Comparison of ENCODE assay signal across 35 cellular contexts in the genomic region with DNA sequence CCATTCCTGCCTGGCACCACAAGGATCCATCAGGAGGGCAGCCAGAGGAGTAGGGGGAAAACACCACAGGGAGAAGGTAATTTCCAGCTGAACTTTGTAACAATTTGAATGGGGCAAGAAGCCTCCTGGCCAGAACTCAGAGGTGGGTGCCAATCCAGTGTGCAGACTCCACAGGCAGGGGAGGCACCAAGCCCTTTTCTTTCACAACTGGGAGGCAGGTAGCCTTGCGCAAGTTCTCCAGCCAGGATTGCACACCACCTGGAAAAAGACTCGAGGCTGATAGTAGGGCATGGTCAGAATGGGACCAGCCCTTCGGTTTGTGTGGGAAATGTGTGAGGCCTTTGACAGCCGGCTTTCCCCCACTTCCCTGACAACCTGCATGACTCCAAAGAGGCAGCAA.
"Had no signal": no experiment of that assay in that cellular context is flagged by ENCODE, and none has a peak within 500 bp of the region (broad histone marks: within the 10 kb centered on the region; RNA-seq: fewer than 3 reads in every experiment).

No MANE protein-coding gene starts in this region.

- H3K4me3 ChIP-seq: adrenal gland, body of pancreas, cardiac muscle cell, colonic mucosa, dorsolateral prefrontal cortex, esophagus muscularis mucosa, gastrocnemius medialis, heart left ventricle had no signal

- H3K27me3 ChIP-seq: adrenal gland, body of pancreas, cardiac muscle cell, colonic mucosa, dorsolateral prefrontal cortex, esophagus muscularis mucosa, foreskin keratinocyte, gastrocnemius medialis, heart left ventricle had no signal

- H3K36me3 Mint-ChIP-seq: activated CD4-positive, alpha-beta memory T cell treated with anti-CD3 and anti-CD28 coated beads for 36 hours; activated CD8-positive, alpha-beta memory T cell treated with anti-CD3 and anti-CD28 coated beads, Interleukin-2, amount 10 ng/mL, durations not matched to agents 7 days and 5 days; activated naive CD8-positive, alpha-beta T cell treated with anti-CD3 and anti-CD28 coated beads for 36 hours had no signal

- H3K27ac Mint-ChIP-seq: activated CD4-positive, alpha-beta memory T cell treated with anti-CD3 and anti-CD28 coated beads for 36 hours; activated CD4-positive, alpha-beta T cell treated with anti-CD3 and anti-CD28 coated beads for 36 hours; activated CD4-positive, alpha-beta T cell treated with anti-CD3 and anti-CD28 coated beads, Interleukin-2, amount 10 ng/mL, durations not matched to agents 24 days and 14 days; activated CD8-positive, alpha-beta memory T cell treated with anti-CD3 and anti-CD28 coated beads, Interleukin-2, amount 10 ng/mL, durations not matched to agents 7 days and 5 days; activated CD8-positive, alpha-beta T cell treated with anti-CD3 and anti-CD28 coated beads, Interleukin-2, amount 10 ng/mL, durations not matched to agents 7 days and 5 days; activated naive CD4-positive, alpha-beta T cell treated with anti-CD3 and anti-CD28 coated beads for 36 hours; activated naive CD4-positive, alpha-beta T cell treated with anti-CD3 and anti-CD28 coated beads, Interleukin-2, amount 50 U/mL, for 24 hours; activated naive CD8-positive, alpha-beta T cell treated with anti-CD3 and anti-CD28 coated beads for 36 hours; activated naive CD8-positive, alpha-beta T cell treated with anti-CD3 and anti-CD28 coated beads, Interleukin-2, amount 50 U/mL, for 24 hours; activated T-helper 1 cell treated with anti-CD3 and anti-CD28 coated beads, Interleukin-12 subunit alpha, Interleukin-12 subunit beta, Interleukin-2, Interleukin-4 antibody, amounts not matched to agents 30 ng/mL and 10 ng/mL and 1 ng/mL, durations not matched to agents 14 hours and 24 hours and 36 hours; activated T-helper 2 cell treated with anti-CD3 and anti-CD28 coated beads, Interferon-gamma antibody, Interleukin-2, Interleukin-4, amounts not matched to agents 10 μg/mL and 5 μg/mL and 100 μg/mL, durations not matched to agents 14 hours and 24 hours and 36 hours; dendritic cell treated with granulocyte-macrophage colony-stimulating factor and Interleukin-4, amounts not matched to agents 40 ng/mL and 50 ng/mL, for 4 days; endodermal cell had no signal

- H3K27me3 Mint-ChIP-seq: activated CD4-positive, alpha-beta memory T cell treated with anti-CD3 and anti-CD28 coated beads for 36 hours; activated CD4-positive, alpha-beta T cell treated with anti-CD3 and anti-CD28 coated beads for 36 hours; activated CD4-positive, alpha-beta T cell treated with anti-CD3 and anti-CD28 coated beads, Interleukin-2, amount 10 ng/mL, durations not matched to agents 24 days and 14 days; activated CD8-positive, alpha-beta memory T cell treated with anti-CD3 and anti-CD28 coated beads, Interleukin-2, amount 10 ng/mL, durations not matched to agents 7 days and 5 days; activated naive CD8-positive, alpha-beta T cell treated with anti-CD3 and anti-CD28 coated beads for 36 hours; activated naive CD8-positive, alpha-beta T cell treated with anti-CD3 and anti-CD28 coated beads, Interleukin-2, amount 50 U/mL, for 24 hours; dendritic cell treated with granulocyte-macrophage colony-stimulating factor and Interleukin-4, amounts not matched to agents 40 ng/mL and 50 ng/mL, for 4 days had no signal

- DNase-seq: activated CD4-positive, alpha-beta memory T cell treated with anti-CD3 and anti-CD28 coated beads for 36 hours; activated CD4-positive, alpha-beta T cell treated with anti-CD3 and anti-CD28 coated beads, Interleukin-2, amount 10 ng/mL, durations not matched to agents 24 days and 14 days; activated CD4-positive, CD25-positive, alpha-beta regulatory T cell; activated CD4-positive, CD25-positive, alpha-beta regulatory T cell treated with anti-CD3 and anti-CD28 coated beads, Interleukin-2, amount 50 U/mL, for 72 hours; activated CD8-positive, alpha-beta memory T cell treated with anti-CD3 and anti-CD28 coated beads, Interleukin-2, amount 10 ng/mL, durations not matched to agents 7 days and 5 days; activated CD8-positive, alpha-beta memory T cell treated with anti-CD3 and anti-CD28 coated beads, Interleukin-2, amount 50 U/mL, for 4 hours; activated CD8-positive, alpha-beta T cell treated with anti-CD3 and anti-CD28 coated beads, Interleukin-2, amount 10 ng/mL, durations not matched to agents 7 days and 5 days; activated effector memory CD4-positive, alpha-beta T cell treated with anti-CD3 and anti-CD28 coated beads, Interleukin-2, amount 50 U/mL, for 16 hours; activated naive CD4-positive, alpha-beta T cell treated with anti-CD3 and anti-CD28 coated beads for 36 hours; activated naive CD8-positive, alpha-beta T cell treated with anti-CD3 and anti-CD28 coated beads for 36 hours; activated naive CD8-positive, alpha-beta T cell treated with anti-CD3 and anti-CD28 coated beads, Interleukin-2, amount 50 U/mL, for 24 hours; activated T-cell treated with anti-CD3 and anti-CD28 coated beads, Interleukin-2, amount 50 U/mL, for 1 hour; activated T-cell treated with anti-CD3 and anti-CD28 coated beads, Interleukin-2, amount 50 U/mL, for 48 hours; adrenal gland; amygdala; aorta; body of pancreas; central memory CD4-positive, alpha-beta T cell; cerebellar nuclear complex; colonic mucosa; dorsolateral prefrontal cortex; effector memory CD4-positive, alpha-beta T cell; foreskin keratinocyte; gastrocnemius medialis; glutamatergic neuron; heart left ventricle; T-helper 2 cell had no signal

- ATAC-seq: activated CD4-positive, alpha-beta T cell treated with anti-CD3 and anti-CD28 coated beads for 36 hours; activated CD8-positive, alpha-beta memory T cell treated with anti-CD3 and anti-CD28 coated beads, Interleukin-2, amount 10 ng/mL, durations not matched to agents 7 days and 5 days; activated CD8-positive, alpha-beta T cell treated with anti-CD3 and anti-CD28 coated beads, Interleukin-2, amount 10 ng/mL, durations not matched to agents 7 days and 5 days; activated naive CD8-positive, alpha-beta T cell treated with anti-CD3 and anti-CD28 coated beads, Interleukin-2, amount 50 U/mL, for 24 hours; body of pancreas; foreskin keratinocyte; gastrocnemius medialis; heart left ventricle had no signal

- H3K27ac ChIP-seq: adrenal gland, body of pancreas, cardiac muscle cell, colonic mucosa, dorsolateral prefrontal cortex, esophagus muscularis mucosa, foreskin keratinocyte, gastrocnemius medialis, heart left ventricle had no signal

- H3K9me3 ChIP-seq: adrenal gland, body of pancreas, colonic mucosa, gastrocnemius medialis had no signal

- H3K4me1 Mint-ChIP-seq: activated CD4-positive, alpha-beta T cell treated with anti-CD3 and anti-CD28 coated beads for 36 hours; activated CD4-positive, alpha-beta T cell treated with anti-CD3 and anti-CD28 coated beads, Interleukin-2, amount 10 ng/mL, durations not matched to agents 24 days and 14 days; activated CD8-positive, alpha-beta memory T cell treated with anti-CD3 and anti-CD28 coated beads, Interleukin-2, amount 10 ng/mL, durations not matched to agents 7 days and 5 days; activated naive CD4-positive, alpha-beta T cell treated with anti-CD3 and anti-CD28 coated beads, Interleukin-2, amount 50 U/mL, for 24 hours; activated naive CD8-positive, alpha-beta T cell treated with anti-CD3 and anti-CD28 coated beads for 36 hours; activated naive CD8-positive, alpha-beta T cell treated with anti-CD3 and anti-CD28 coated beads, Interleukin-2, amount 50 U/mL, for 24 hours; endodermal cell had no signal

- H3K4me3 Mint-ChIP-seq: activated CD4-positive, alpha-beta memory T cell treated with anti-CD3 and anti-CD28 coated beads for 36 hours; activated CD4-positive, alpha-beta T cell treated with anti-CD3 and anti-CD28 coated beads for 36 hours; activated CD4-positive, alpha-beta T cell treated with anti-CD3 and anti-CD28 coated beads, Interleukin-2, amount 10 ng/mL, durations not matched to agents 24 days and 14 days; activated CD8-positive, alpha-beta memory T cell treated with anti-CD3 and anti-CD28 coated beads, Interleukin-2, amount 10 ng/mL, durations not matched to agents 7 days and 5 days; activated CD8-positive, alpha-beta T cell treated with anti-CD3 and anti-CD28 coated beads, Interleukin-2, amount 10 ng/mL, durations not matched to agents 7 days and 5 days; activated naive CD4-positive, alpha-beta T cell treated with anti-CD3 and anti-CD28 coated beads for 36 hours; activated naive CD4-positive, alpha-beta T cell treated with anti-CD3 and anti-CD28 coated beads, Interleukin-2, amount 50 U/mL, for 24 hours; activated naive CD8-positive, alpha-beta T cell treated with anti-CD3 and anti-CD28 coated beads for 36 hours; activated naive CD8-positive, alpha-beta T cell treated with anti-CD3 and anti-CD28 coated beads, Interleukin-2, amount 50 U/mL, for 24 hours; activated T-helper 1 cell treated with anti-CD3 and anti-CD28 coated beads, Interleukin-12 subunit alpha, Interleukin-12 subunit beta, Interleukin-2, Interleukin-4 antibody, amounts not matched to agents 30 ng/mL and 10 ng/mL and 1 ng/mL, durations not matched to agents 14 hours and 24 hours and 36 hours; dendritic cell treated with granulocyte-macrophage colony-stimulating factor and Interleukin-4, amounts not matched to agents 40 ng/mL and 50 ng/mL, for 4 days; endodermal cell had no signal

- H3K4me1 ChIP-seq: adrenal gland, body of pancreas, colonic mucosa, esophagus muscularis mucosa, foreskin keratinocyte, gastrocnemius medialis, heart left ventricle had no signal

- H3K36me3 ChIP-seq: adrenal gland, cardiac muscle cell, colonic mucosa, esophagus muscularis mucosa, gastrocnemius medialis, heart left ventricle had no signal
